Comparison of ENCODE assay signal across 22 cellular contexts in the genomic region with DNA sequence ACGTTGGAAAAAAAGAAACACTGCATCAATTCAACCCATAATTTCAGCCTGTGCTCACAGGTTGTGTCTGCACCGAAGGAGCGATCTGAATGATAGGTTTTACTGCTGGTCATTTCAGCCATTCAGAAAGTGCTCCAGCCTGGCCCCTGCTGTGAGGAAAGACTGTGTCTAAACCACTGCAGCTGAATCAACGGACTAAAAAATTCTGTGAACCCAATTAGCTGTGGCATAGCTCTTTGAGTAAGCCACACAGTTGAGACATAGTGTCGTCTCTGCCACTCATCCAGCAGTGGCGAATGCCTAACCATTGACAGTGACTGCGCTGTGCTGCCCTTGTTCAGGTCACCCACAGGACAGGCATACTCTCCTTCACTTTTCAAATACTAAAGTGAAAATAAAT.
A peak's percentile ranks its signal among the peaks of the same experiment; 100 is the strongest.
DNase-seq lines count a peak whose midpoint lies in the region; TF ChIP-seq lines count a peak whose summit lies in the region.
"Had no signal": no experiment of that assay in that cellular context is flagged by ENCODE, and none has a peak within 500 bp of the region (broad histone marks: within the 10 kb centered on the region; RNA-seq: fewer than 3 reads in every experiment).

No MANE protein-coding gene starts in this region.

- H2BK15ac ChIP-seq in neuronal stem cell (ENCODE audit: low read length), result no peak overlapping the region

- no peak overlapping the region for H3K4me2 ChIP-seq in neuronal stem cell (ENCODE audit: insufficient read depth, low read length, poor library complexity, severe bottlenecking)

- no peaks in the 10 kb centered on the region for H3K79me1 ChIP-seq in neuronal stem cell (ENCODE audit: low read depth, low read length)

- H4K8ac ChIP-seq in neuronal stem cell (ENCODE audit: low read depth, low read length), result no peak overlapping the region

- no peak overlapping the region for H2BK5ac ChIP-seq in neuronal stem cell (ENCODE audit: low read length)

- H4K91ac ChIP-seq in neuronal stem cell (ENCODE audit: low read depth, low read length, poor library complexity), result no peak overlapping the region

- WGBS in neuronal stem cell (ENCODE audit: extremely low coverage in 2 of 2, insufficient read length in 2 of 2, insufficient replicate concordance in 1 of 2), 2 donors, result no CpG with 5 or more reads among the region's 7 CpGs

- H3K4me3 ChIP-seq in neuronal stem cell (ENCODE audit: low read length in 2 of 2), result no peak overlapping the region
- H3K4me3 ChIP-seq: SJSA1 had no signal

- no peak overlapping the region for H3K14ac ChIP-seq in neuronal stem cell (ENCODE audit: low read length)

- TF ChIP-seq EP300 in Ishikawa (IDR thresholded peaks at IDR 0.05; ENCODE audit: borderline replicate concordance), result no peak

- H3K9me3 ChIP-seq in neuronal stem cell (replicated peaks in 1 of 2; ENCODE audit: control insufficient read depth in 2 of 2, insufficient read depth in 1 of 2, low read depth in 1 of 2, low read length in 2 of 2), result no peaks in the 10 kb centered on the region
- H3K9me3 ChIP-seq: ascending aorta, BE2C, SJSA1 had no signal

- no peaks in the 10 kb centered on the region for H3K36me3 ChIP-seq in neuronal stem cell (replicated peaks in 1 of 2; ENCODE audit: control insufficient read depth in 2 of 2, insufficient read depth in 2 of 2, low read length in 2 of 2)
- H3K36me3 ChIP-seq: ascending aorta, BE2C, SJSA1 had no signal

- H3K9ac ChIP-seq in neuronal stem cell (ENCODE audit: low read depth, low read length, poor library complexity), result no peak overlapping the region

- DNase-seq in NCI-H69 (lab: John Stamatoyannopoulos, UW) (peak; percentile 51), dermis blood vessel endothelial cell (peak; percentile 20), neuronal stem cell (ENCODE audit: low spot score) (peak; percentile 33), NOMO-1 (lab: John Stamatoyannopoulos, UW; ENCODE audit: unreplicated experiment in 2 of 2) (no peak), LoVo (ENCODE audit: low spot score) (no peak), NK-92 (lab: John Stamatoyannopoulos, UW; ENCODE audit: unreplicated experiment) (no peak), mucosa of gallbladder (ENCODE audit: low spot score) (no peak)
- DNase-seq: activated CD4-positive, alpha-beta T cell treated with anti-CD3 and anti-CD28 coated beads for 36 hours; activated CD8-positive, alpha-beta memory T cell treated with anti-CD3 and anti-CD28 coated beads, Interleukin-2, amount 50 U/mL, for 48 hours; activated naive CD4-positive, alpha-beta T cell treated with Interleukin-2 at 50 U/mL for 16 hours; BE2C; DMS153; effector CD4-positive, alpha-beta T cell; KG1; left ventricle myocardium superior; naive thymus-derived CD8-positive, alpha-beta T cell; NCI-H2029; stimulated activated CD4-positive, alpha-beta T cell treated with anti-CD3 and anti-CD28 coated beads, Interleukin-1b, Interleukin-23, amount 100 ng/mL, for 48 hours; T-helper 9 cell had no signal

- H2BK12ac ChIP-seq in neuronal stem cell (ENCODE audit: low read length), result no peak overlapping the region

- H3K27ac ChIP-seq in neuronal stem cell (replicated peaks; ENCODE audit: low read length), result no peak overlapping the region
- H3K27ac ChIP-seq: ascending aorta, SJSA1 had no signal

- no peaks in the 10 kb centered on the region for H3K27me3 ChIP-seq in neuronal stem cell (ENCODE audit: control insufficient read depth in 3 of 3, insufficient read depth in 3 of 3, low read depth in 1 of 3, low read length in 3 of 3)
- H3K27me3 ChIP-seq: ascending aorta, BE2C, SJSA1 had no signal

- TF ChIP-seq RAD21 in Ishikawa (IDR thresholded peaks at IDR 0.05; ENCODE audit: low read depth), result no peak

- H3K4ac ChIP-seq in neuronal stem cell (ENCODE audit: low read length), result no peak overlapping the region

- no peak overlapping the region for H2BK120ac ChIP-seq in neuronal stem cell (ENCODE audit: low read depth, low read length)

- H2AFZ ChIP-seq in neuronal stem cell (ENCODE audit: low read length), result peak overlapping the region; percentile 64

- H2AK5ac ChIP-seq in neuronal stem cell (ENCODE audit: low read depth, low read length), result no peak overlapping the region

- H3K18ac ChIP-seq in neuronal stem cell (ENCODE audit: low read length), result no peak overlapping the region

- no peak overlapping the region for H3K23ac ChIP-seq in neuronal stem cell (ENCODE audit: low read depth, low read length, poor library complexity)

- peaks cover 5 to 8% of the 10 kb centered on the region in 2 donors for H3K4me1 ChIP-seq in neuronal stem cell (ENCODE audit: control insufficient read depth in 2 of 2, insufficient read depth in 1 of 2, low read depth in 1 of 2, low read length in 2 of 2)
- H3K4me1 ChIP-seq: ascending aorta, BE2C, SJSA1 had no signal

TF ChIP-seq in Ishikawa, 13 proteins besides CTCF, POLR2A, EP300 and RAD21:
- TF ChIP-seq EGR1 (IDR thresholded peaks at IDR 0.05), result no peak
- peak; percentile 68; the same call in 1 of the 2 replicates for TF ChIP-seq TCF12 (IDR thresholded peaks at IDR 0.05; ENCODE audit: low read depth)
- TF ChIP-seq TEAD4 (IDR thresholded peaks at IDR 0.05), result 0 out of 2 replicates have a peak, but pooled peaks have one; percentile 23

Comparison
In these comparisons a context has a peak if more than half of its experiments do, and no peak if none do; other contexts are left out.
1. DNase-seq: peak in NCI-H69 (single experiment), dermis blood vessel endothelial cell (single experiment) and neuronal stem cell (single experiment); none in NOMO-1 (0 of 2), LoVo (single experiment), NK-92 (single experiment) and mucosa of gallbladder (single experiment).